14 cellular contexts compared by ENCODE assay signal in the genomic region with DNA sequence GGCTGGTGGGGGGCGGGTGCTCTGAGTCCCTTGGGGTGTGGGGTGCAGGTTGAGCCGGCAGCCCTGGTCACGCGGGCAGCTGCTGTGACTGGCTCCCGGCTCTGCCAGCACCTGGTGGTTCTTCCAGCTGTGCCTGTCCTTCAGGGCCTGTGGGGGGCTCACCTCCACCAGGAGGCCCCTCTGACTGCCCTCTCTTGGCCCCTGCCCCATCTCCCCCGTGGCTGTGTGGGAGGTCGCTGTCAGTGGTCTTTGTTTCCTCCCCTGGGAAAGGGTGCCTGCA. TPM values are rescaled to one million over a fixed set of nuclear protein-coding genes. Genes with fewer than 3 reads are reported as not detected.
DNase-seq lines count a peak whose midpoint lies in the region; ATAC-seq, FAIRE-seq and TF ChIP-seq lines count a peak whose summit lies in the region.
"Had no signal": no experiment of that assay in that cellular context is flagged by ENCODE, and none has a peak within 500 bp of the region (broad histone marks: within the 10 kb centered on the region; RNA-seq: fewer than 3 reads in every experiment).

No MANE protein-coding gene starts in this region.

- H3K4me3 Mint-ChIP-seq in astrocyte (ENCODE audit: unreplicated experiment) = no peak overlapping the region
- H3K4me3 Mint-ChIP-seq: activated CD8-positive, alpha-beta memory T cell treated with anti-CD3 and anti-CD28 coated beads, Interleukin-2, amount 10 ng/mL, durations not matched to agents 7 days and 5 days had no signal

- DNase-seq in astrocyte (ENCODE audit: low read depth) = no peak
- no peak for DNase-seq in heart right ventricle
- DNase-seq in psoas muscle = peak; percentile 37 to 70
- DNase-seq in stimulated activated CD4-positive, alpha-beta T cell treated with anti-CD3 and anti-CD28 coated beads, Interleukin-4, amount 100 ng/mL, for 4 hours = no peak
- no peak for DNase-seq in DMS153 treated with DMSO at 0.1 percent for 48 hours (lab: John Stamatoyannopoulos, UW; ENCODE audit: unreplicated experiment)
- no peak for DNase-seq in anterior cingulate cortex (lab: John Stamatoyannopoulos, UW)
- DNase-seq: activated CD8-positive, alpha-beta memory T cell treated with anti-CD3 and anti-CD28 coated beads, Interleukin-2, amount 10 ng/mL, durations not matched to agents 7 days and 5 days; BE2C; NCI-H2029; stimulated activated CD4-positive, alpha-beta T cell treated with anti-CD3 and anti-CD28 coated beads, Interleukin-1b, Interleukin-23, amount 100 ng/mL, for 48 hours had no signal

- H3K4me3 ChIP-seq in BLaER1 = peak overlapping the region; percentile 93
- H3K4me3 ChIP-seq in astrocyte (ENCODE audit: insufficient read depth, low read depth, low read length) = no peak overlapping the region
- peak overlapping the region in 9 of 10 donors; percentile 70 to 96 (median 87) for H3K4me3 ChIP-seq in heart right ventricle
- H3K4me3 ChIP-seq in psoas muscle = peak overlapping the region; percentile 92

- 31 to 42% methylated on average over 6 to 7 of the region's 7 CpGs for WGBS in heart right ventricle, 2 donors
- WGBS in psoas muscle, 3 donors = 14 to 34% (median 21%) methylated on average over 6 to 7 of the region's 7 CpGs

- TF ChIP-seq CTCF in astrocyte (IDR thresholded peaks at IDR 0.05; ENCODE audit: insufficient read depth, low read depth, low read length) (no peak), heart right ventricle (IDR thresholded peaks at IDR 0.05) (no peak), psoas muscle (IDR thresholded peaks at IDR 0.05) (no peak)

- no peaks in the 10 kb centered on the region for H3K9me3 ChIP-seq in BLaER1
- no peaks in the 10 kb centered on the region for H3K9me3 ChIP-seq in astrocyte (ENCODE audit: insufficient read depth, low read depth, low read length)
- H3K9me3 ChIP-seq in heart right ventricle = no peaks in the 10 kb centered on the region
- H3K9me3 ChIP-seq in psoas muscle = no peaks in the 10 kb centered on the region
- H3K9me3 ChIP-seq: BE2C had no signal

- H3K36me3 ChIP-seq in BLaER1 (no peaks in the 10 kb centered on the region; the same call in 1 of the 2 replicates), astrocyte (ENCODE audit: insufficient read depth, low read length) (no peaks in the 10 kb centered on the region), heart right ventricle (no peaks in the 10 kb centered on the region), psoas muscle (ENCODE audit: insufficient read depth in 1 of 2, low read depth in 1 of 2) (no peaks in the 10 kb centered on the region)
- H3K36me3 ChIP-seq: BE2C had no signal

- H3K4me1 ChIP-seq in BLaER1 = peaks cover 80% of the 10 kb centered on the region
- peaks cover 30% of the 10 kb centered on the region for H3K4me1 ChIP-seq in astrocyte (ENCODE audit: insufficient read depth, low read length)
- peaks cover 59 to 87% (median 82%) of the 10 kb centered on the region in 9 donors for H3K4me1 ChIP-seq in heart right ventricle
- peaks cover 69% of the 10 kb centered on the region for H3K4me1 ChIP-seq in psoas muscle

- intact Hi-C loops in heart right ventricle (cut with DNase I) = loop anchor here (2.0 to 10.0 kb wide), 9 partner anchors 48 to 157 kb away; no protein-coding TSS in a partner anchor
- intact Hi-C loops in psoas muscle (cut with DNase I) = loop anchor here (2.0 to 5.0 kb wide), 4 partner anchors 47 to 159 kb away; no protein-coding TSS in a partner anchor

- H3K9me3 Mint-ChIP-seq in astrocyte (ENCODE audit: unreplicated experiment) = no peaks in the 10 kb centered on the region

- H3K27me3 ChIP-seq in BLaER1 (no peaks in the 10 kb centered on the region), astrocyte (ENCODE audit: insufficient read depth, low read length) (no peaks in the 10 kb centered on the region), heart right ventricle (no peaks in the 10 kb centered on the region), psoas muscle (ENCODE audit: insufficient read depth in 3 of 3, low read length in 2 of 3) (no peaks in the 10 kb centered on the region)
- H3K27me3 ChIP-seq: BE2C had no signal

- no peaks in the 10 kb centered on the region for H3K36me3 Mint-ChIP-seq in astrocyte (ENCODE audit: low read depth, unreplicated experiment)
- H3K36me3 Mint-ChIP-seq: activated CD8-positive, alpha-beta memory T cell treated with anti-CD3 and anti-CD28 coated beads, Interleukin-2, amount 10 ng/mL, durations not matched to agents 7 days and 5 days had no signal

- H3K27me3 Mint-ChIP-seq in astrocyte (ENCODE audit: low read depth, unreplicated experiment) = no peaks in the 10 kb centered on the region

- peaks cover 11% of the 10 kb centered on the region for H3K4me1 Mint-ChIP-seq in astrocyte (ENCODE audit: low read depth, unreplicated experiment)

- peak overlapping the region; percentile 95 for H3K4me2 ChIP-seq in BLaER1
- H3K4me2 ChIP-seq in astrocyte (ENCODE audit: low read length) = peak overlapping the region; percentile 97

- FAIRE-seq in astrocyte (lab: Jason Lieb, UNC) = no peak
- FAIRE-seq: colon, GM12891 had no signal

- H3K9ac ChIP-seq in BLaER1 (peak overlapping the region; percentile 89), astrocyte (ENCODE audit: low read length) (peak overlapping the region; percentile 14)

- H4K20me1 ChIP-seq in BLaER1 (peaks cover 77% of the 10 kb centered on the region), astrocyte (ENCODE audit: insufficient read depth, low read length) (peaks cover 76% of the 10 kb centered on the region)

- no peak overlapping the region for H2AFZ ChIP-seq in astrocyte (ENCODE audit: low read depth, low read length)

- ATAC-seq in heart right ventricle (no peak), psoas muscle (peak; percentile 10 to 30 (median 30)), GM18873 (IDR thresholded peaks at IDR 0.05; ENCODE audit: low FRiP score, unreplicated experiment) (no peak)
- ATAC-seq: activated CD8-positive, alpha-beta memory T cell treated with anti-CD3 and anti-CD28 coated beads, Interleukin-2, amount 10 ng/mL, durations not matched to agents 7 days and 5 days had no signal

- H3K79me2 ChIP-seq in astrocyte (ENCODE audit: insufficient read depth, low read length) = peaks cover 78% of the 10 kb centered on the region

- H3K27ac ChIP-seq in BLaER1 = peak overlapping the region; percentile 89
- no peak overlapping the region for H3K27ac ChIP-seq in astrocyte (ENCODE audit: low read depth, low read length)
- peak overlapping the region in 9 of 10 donors; percentile 82 to 93 (median 89) for H3K27ac ChIP-seq in heart right ventricle
- H3K27ac ChIP-seq in psoas muscle = peak overlapping the region; percentile 97

- no peak overlapping the region for H3K27ac Mint-ChIP-seq in astrocyte (ENCODE audit: unreplicated experiment)
- H3K27ac Mint-ChIP-seq: activated CD8-positive, alpha-beta memory T cell treated with anti-CD3 and anti-CD28 coated beads, Interleukin-2, amount 10 ng/mL, durations not matched to agents 7 days and 5 days had no signal

RNA-seq across cellular contexts. Expression of gene RXRA, which starts 3.3 kb away (rescaled TPM):
- 33.4 and 33.7 TPM in 2 replicates for total RNA-seq in astrocyte
- total RNA-seq in heart right ventricle = 10 to 100 TPM; 38.4 to 92.3 (median 43.6) TPM
- polyA plus RNA-seq in heart right ventricle = 10 to 100 TPM; 22.6 to 39.1 TPM
- 100 to 1,000 TPM in 3 of 4 donors, 10 to 100 TPM in 1; 84.3 to 192 (median 147) TPM for total RNA-seq in psoas muscle
- 100 to 1,000 TPM in 1 of 3 donors, 10 to 100 TPM in 2; 37.7 to 156 (median 76.4) TPM for polyA plus RNA-seq in psoas muscle

Comparison
In these comparisons a context has a peak if more than half of its experiments do, and no peak if none do; other contexts are left out.
1. DNase-seq: peak in psoas muscle (2 of 2); none in astrocyte (single experiment), heart right ventricle (0 of 2), stimulated activated CD4-positive, alpha-beta T cell treated with anti-CD3 and anti-CD28 coated beads, Interleukin-4, amount 100 ng/mL, for 4 hours (0 of 2), DMS153 treated with DMSO at 0.1 percent for 48 hours (single experiment) and anterior cingulate cortex (0 of 58).
2. ATAC-seq: peak in psoas muscle (4 of 4); none in heart right ventricle (0 of 8) and GM18873 (single experiment).